8 cellular contexts compared by ENCODE assay signal in genomic region chr2:224516393-224516792, GRCh38.
DNase-seq lines count a peak whose midpoint lies in the region; ATAC-seq, FAIRE-seq and TF ChIP-seq lines count a peak whose summit lies in the region.
"Not testable (repeated sequence)": the region's sequence is repeated elsewhere in the genome, so short reads cannot be mapped to it uniquely, and the experiment has no call there.

No MANE protein-coding gene starts in this region.

- H3K36me3 ChIP-seq in CD8-positive, alpha-beta T cell (ENCODE audit: insufficient read depth, low read length): not testable (repeated sequence)
- H3K36me3 ChIP-seq in K562 (ENCODE audit: control insufficient read depth, insufficient read depth, low read length): peaks cover 17% of the 10 kb centered on the region; the same call in 2 of the 3 replicates

- not testable (repeated sequence) for DNase-seq in CD14-positive monocyte (ENCODE audit: low spot score); CD8-positive, alpha-beta T cell; activated T-cell treated with anti-CD3 and anti-CD28 coated beads, Interleukin-2, amount 50 U/mL, for 24 hours; K562 (ENCODE audit: extremely low read depth in 1 of 4, low spot score in 3 of 4); chondrocyte (ENCODE audit: low spot score); natural killer cell; progenitor cell of endocrine pancreas (ENCODE audit: low spot score, unreplicated experiment); stimulated activated naive B cell treated with anti-CD40 and anti-IgM and Interleukin-4, amounts not matched to agents 10 μg/mL and 1 μg/mL and 100 μg/mL, for 72 hours

- H3K9me3 Mint-ChIP-seq in CD14-positive monocyte; CD8-positive, alpha-beta T cell; activated T-cell treated with anti-CD3 and anti-CD28 coated beads, Interleukin-2, amount 50 U/mL, for 24 hours; chondrocyte (ENCODE audit: low read depth); natural killer cell; progenitor cell of endocrine pancreas (ENCODE audit: low read depth); stimulated activated naive B cell treated with anti-CD40 and anti-IgM and Interleukin-4, amounts not matched to agents 10 μg/mL and 1 μg/mL and 100 μg/mL, for 72 hours: not testable (repeated sequence)

- not testable (repeated sequence) for H3K4me3 Mint-ChIP-seq in CD14-positive monocyte; CD8-positive, alpha-beta T cell; activated T-cell treated with anti-CD3 and anti-CD28 coated beads, Interleukin-2, amount 50 U/mL, for 24 hours; chondrocyte (ENCODE audit: unreplicated experiment); natural killer cell; progenitor cell of endocrine pancreas (ENCODE audit: low read depth); stimulated activated naive B cell treated with anti-CD40 and anti-IgM and Interleukin-4, amounts not matched to agents 10 μg/mL and 1 μg/mL and 100 μg/mL, for 72 hours

- not testable (repeated sequence) for H3K9ac ChIP-seq in K562 (ENCODE audit: insufficient read depth in 1 of 2, low read depth in 2 of 2, low read length in 2 of 2)

- intact Hi-C loops in CD14-positive monocyte (cut with micrococcal nuclease); CD8-positive, alpha-beta T cell (cut with DNase I, micrococcal nuclease); K562 (cut with micrococcal nuclease); natural killer cell (cut with micrococcal nuclease): not testable (repeated sequence)

- not testable (repeated sequence) for H4K20me1 ChIP-seq in K562 (replicated peaks; ENCODE audit: control insufficient read depth, insufficient read depth, low read length)

- H3K4me2 ChIP-seq in K562 (ENCODE audit: insufficient read depth, low read length): not testable (repeated sequence)

- H3K9me3 ChIP-seq in CD8-positive, alpha-beta T cell (ENCODE audit: low read length); K562 (replicated peaks; ENCODE audit: control insufficient read depth, insufficient read depth, low read depth, low read length): not testable (repeated sequence)

- H3K4me3 ChIP-seq in CD8-positive, alpha-beta T cell (ENCODE audit: low read depth, low read length); K562: not testable (repeated sequence)

- POLR2A ChIA-PET in CD8-positive, alpha-beta T cell (lab: Charles Lee); K562 (lab: Yijun Ruan, JAX): not testable (repeated sequence)

- not testable (repeated sequence) for FAIRE-seq in K562 (lab: Jason Lieb, UNC)

- BruUV-seq in K562 (replicated peaks; lab: Mats Ljungman, UMichigan): not testable (repeated sequence)

- not testable (repeated sequence) for H2AFZ ChIP-seq in K562 (ENCODE audit: low read depth, low read length)

- CTCF ChIA-PET in CD8-positive, alpha-beta T cell (lab: Charles Lee); K562 (lab: Yijun Ruan, JAX; ENCODE audit: low intra/inter-chr PET ratio): not testable (repeated sequence)

- peaks cover 57% of the 10 kb centered on the region for H3K79me2 ChIP-seq in K562 (ENCODE audit: control insufficient read depth, insufficient read depth, low read length)

- not testable (repeated sequence) for TF ChIP-seq POLR2A in K562 (conservative IDR thresholded peaks at IDR 0.05)

- H3K27ac Mint-ChIP-seq in CD14-positive monocyte (peak overlapping the region in 5 of 7 donors; percentile 0 to 83 (median 63)), chondrocyte (ENCODE audit: unreplicated experiment) (peak overlapping the region; percentile 27), natural killer cell (peak overlapping the region; percentile 2 to 76), progenitor cell of endocrine pancreas (peak overlapping the region; percentile 67)
- H3K27ac Mint-ChIP-seq in CD8-positive, alpha-beta T cell: peak overlapping the region; percentile 19
- H3K27ac Mint-ChIP-seq in activated T-cell treated with anti-CD3 and anti-CD28 coated beads, Interleukin-2, amount 50 U/mL, for 24 hours: peak overlapping the region; percentile 18
- peak overlapping the region; percentile 76 for H3K27ac Mint-ChIP-seq in stimulated activated naive B cell treated with anti-CD40 and anti-IgM and Interleukin-4, amounts not matched to agents 10 μg/mL and 1 μg/mL and 100 μg/mL, for 72 hours

- not testable (repeated sequence) for H3K27me3 Mint-ChIP-seq in CD14-positive monocyte (ENCODE audit: low read depth in 3 of 3); CD8-positive, alpha-beta T cell (ENCODE audit: low read depth); activated T-cell treated with anti-CD3 and anti-CD28 coated beads, Interleukin-2, amount 50 U/mL, for 24 hours; chondrocyte (ENCODE audit: low read depth); natural killer cell (ENCODE audit: low read depth in 2 of 2); progenitor cell of endocrine pancreas; stimulated activated naive B cell treated with anti-CD40 and anti-IgM and Interleukin-4, amounts not matched to agents 10 μg/mL and 1 μg/mL and 100 μg/mL, for 72 hours

- not testable (repeated sequence) for TF ChIP-seq RAD21 in K562 (CRISPR knock-in tag; conservative IDR thresholded peaks at IDR 0.05 in 1 of 2, IDR thresholded peaks at IDR 0.05 in 1 of 2)

- H3K4me1 ChIP-seq in CD8-positive, alpha-beta T cell (ENCODE audit: insufficient read depth, low read length): peaks cover 24% of the 10 kb centered on the region
- H3K4me1 ChIP-seq in K562 (replicated peaks in 1 of 2; ENCODE audit: control insufficient read depth in 2 of 2, insufficient read depth in 2 of 2, low read length in 2 of 2): not testable (repeated sequence)

- not testable (repeated sequence) for TF ChIP-seq EP300 in K562 (IDR thresholded peaks at IDR 0.05; ENCODE audit: low read length)

- ATAC-seq in CD8-positive, alpha-beta T cell; K562; natural killer cell; stimulated activated naive B cell treated with anti-CD40 and anti-IgM and Interleukin-4, amounts not matched to agents 10 μg/mL and 1 μg/mL and 100 μg/mL, for 72 hours (replicated peaks): not testable (repeated sequence)

- not testable (repeated sequence) for H3K27ac ChIP-seq in CD8-positive, alpha-beta T cell (ENCODE audit: low read depth, low read length); K562 (ENCODE audit: extremely low read depth, low read depth, low read length)

- H3K36me3 Mint-ChIP-seq in CD14-positive monocyte (peaks cover 14 to 17% of the 10 kb centered on the region in 2 donors), progenitor cell of endocrine pancreas (ENCODE audit: insufficient read depth) (peaks cover 16% of the 10 kb centered on the region)
- H3K36me3 Mint-ChIP-seq in CD8-positive, alpha-beta T cell: peaks cover 34% of the 10 kb centered on the region
- H3K36me3 Mint-ChIP-seq in activated T-cell treated with anti-CD3 and anti-CD28 coated beads, Interleukin-2, amount 50 U/mL, for 24 hours (ENCODE audit: low read depth): peaks cover 51% of the 10 kb centered on the region
- not testable (repeated sequence) for H3K36me3 Mint-ChIP-seq in chondrocyte (ENCODE audit: low read depth); natural killer cell
- H3K36me3 Mint-ChIP-seq in stimulated activated naive B cell treated with anti-CD40 and anti-IgM and Interleukin-4, amounts not matched to agents 10 μg/mL and 1 μg/mL and 100 μg/mL, for 72 hours: peaks cover 20 to 36% of the 10 kb centered on the region in 2 donors

- H3K4me1 Mint-ChIP-seq in CD14-positive monocyte (peaks cover 31% of the 10 kb centered on the region), chondrocyte (ENCODE audit: low read depth) (peaks cover 50% of the 10 kb centered on the region), natural killer cell (peaks cover 53 to 57% of the 10 kb centered on the region in 2 donors)
- H3K4me1 Mint-ChIP-seq in CD8-positive, alpha-beta T cell (ENCODE audit: low read depth): peaks cover 53% of the 10 kb centered on the region
- H3K4me1 Mint-ChIP-seq in activated T-cell treated with anti-CD3 and anti-CD28 coated beads, Interleukin-2, amount 50 U/mL, for 24 hours (ENCODE audit: low read depth): peaks cover 52% of the 10 kb centered on the region
- H3K4me1 Mint-ChIP-seq in progenitor cell of endocrine pancreas (ENCODE audit: low read depth): not testable (repeated sequence)
- H3K4me1 Mint-ChIP-seq in stimulated activated naive B cell treated with anti-CD40 and anti-IgM and Interleukin-4, amounts not matched to agents 10 μg/mL and 1 μg/mL and 100 μg/mL, for 72 hours: peaks cover 29 to 39% of the 10 kb centered on the region in 2 donors

- not testable (repeated sequence) for H3K9me1 ChIP-seq in K562 (ENCODE audit: control insufficient read depth, insufficient read depth, low read length)

- 88% methylated on average over 5 of the region's 10 CpGs for WGBS in K562 (ENCODE audit: insufficient coverage, low coverage, missing lambda C conversion rate)

- TF ChIP-seq CTCF in CD14-positive monocyte (IDR thresholded peaks at IDR 0.05); CD8-positive, alpha-beta T cell (IDR thresholded peaks at IDR 0.05); K562 (IDR thresholded peaks at IDR 0.05 in 2 of 3, conservative IDR thresholded peaks at IDR 0.05 in 1 of 3; ENCODE audit: insufficient read depth in 2 of 3, low read depth in 1 of 3, low read length in 3 of 3); chondrocyte (IDR thresholded peaks at IDR 0.05); natural killer cell (IDR thresholded peaks at IDR 0.05); progenitor cell of endocrine pancreas (IDR thresholded peaks at IDR 0.05; ENCODE audit: unreplicated experiment): not testable (repeated sequence)

- not testable (repeated sequence) for H3K27me3 ChIP-seq in CD8-positive, alpha-beta T cell (ENCODE audit: insufficient read depth, low read length); K562 (ENCODE audit: control insufficient read depth in 2 of 2, insufficient read depth in 2 of 2, low read length in 2 of 2)

- in situ Hi-C loops in K562 (cut with MboI): not testable (repeated sequence)

Comparison
In these comparisons a context has a peak if more than half of its experiments do, and no peak if none do; other contexts are left out.
1. H3K27ac Mint-ChIP-seq: peak in every context shown above with its lines; median percentile 76 in stimulated activated naive B cell treated with anti-CD40 and anti-IgM and Interleukin-4, amounts not matched to agents 10 μg/mL and 1 μg/mL and 100 μg/mL, for 72 hours; 67 in progenitor cell of endocrine pancreas; 63 in CD14-positive monocyte; 39 in natural killer cell; 27 in chondrocyte; 19 in CD8-positive, alpha-beta T cell; 18 in activated T-cell treated with anti-CD3 and anti-CD28 coated beads, Interleukin-2, amount 50 U/mL, for 24 hours.